Comparison of ENCODE assay signal across 8 cellular contexts in genomic region chrX:96372313-96373046, GRCh38.
A peak's percentile ranks its signal among the peaks of the same experiment; 100 is the strongest.
DNase-seq lines count a peak whose midpoint lies in the region; ATAC-seq, FAIRE-seq and TF ChIP-seq lines count a peak whose summit lies in the region.

No MANE protein-coding gene starts in this region.

- no peak overlapping the region for H3K9ac ChIP-seq in NT2/D1 (ENCODE audit: insufficient read length, low read depth)

- no peaks in the 10 kb centered on the region for H3K27me3 Mint-ChIP-seq in neural crest cell (ENCODE audit: low read depth)

- no peaks in the 10 kb centered on the region for H3K36me3 ChIP-seq in NT2/D1 (ENCODE audit: insufficient read depth, insufficient read length, low read length)

- H3K27ac Mint-ChIP-seq in neural crest cell (ENCODE audit: unreplicated experiment), result no peak overlapping the region

- peaks cover 3% of the 10 kb centered on the region for H3K4me1 Mint-ChIP-seq in neural crest cell

- H3K27me3 ChIP-seq in NT2/D1 (ENCODE audit: insufficient read depth, insufficient read length), result no peaks in the 10 kb centered on the region

- no peaks in the 10 kb centered on the region for H3K9me3 Mint-ChIP-seq in neural crest cell

- no peak overlapping the region for H3K4me3 ChIP-seq in NT2/D1 (ENCODE audit: insufficient read length, low read depth)

- H3K36me3 Mint-ChIP-seq in neural crest cell (ENCODE audit: low read depth), result no peaks in the 10 kb centered on the region

- DNase-seq in GM04504 (ENCODE audit: low read depth) (peak; percentile 18), NT2/D1 (ENCODE audit: low read depth, low spot score) (peak; percentile 20), neural crest cell (ENCODE audit: low read depth, low spot score) (peak; percentile 1), COR-L47 (lab: John Stamatoyannopoulos, UW) (no peak)
- no peak for DNase-seq in activated CD8-positive, alpha-beta memory T cell treated with anti-CD3 and anti-CD28 coated beads for 24 hours

- no peaks in the 10 kb centered on the region for H3K9me3 ChIP-seq in NT2/D1 (ENCODE audit: insufficient read depth, low read length)

- H3K4me3 Mint-ChIP-seq in neural crest cell, result no peak overlapping the region

- FAIRE-seq in endometrium (lab: Jason Lieb, UNC), result peak; percentile 15

- H3K4me1 ChIP-seq in NT2/D1 (ENCODE audit: insufficient read depth, insufficient read length), result no peaks in the 10 kb centered on the region

- peak; percentile 84 for TF ChIP-seq CTCF in neural crest cell (conservative IDR thresholded peaks at IDR 0.05)

- peak; percentile 74 for ATAC-seq in HG02885 (IDR thresholded peaks at IDR 0.05; ENCODE audit: poor library complexity, unreplicated experiment)
- no peak for ATAC-seq in GM19035 (IDR thresholded peaks at IDR 0.05; ENCODE audit: unreplicated experiment)

Comparison
In these comparisons a context has a peak if more than half of its experiments do, and no peak if none do; other contexts are left out.
1. DNase-seq: peak in GM04504 (single experiment), NT2/D1 (single experiment) and neural crest cell (single experiment); none in activated CD8-positive, alpha-beta memory T cell treated with anti-CD3 and anti-CD28 coated beads for 24 hours (single experiment) and COR-L47 (single experiment).